8 cellular contexts compared by ENCODE assay signal in the genomic region with DNA sequence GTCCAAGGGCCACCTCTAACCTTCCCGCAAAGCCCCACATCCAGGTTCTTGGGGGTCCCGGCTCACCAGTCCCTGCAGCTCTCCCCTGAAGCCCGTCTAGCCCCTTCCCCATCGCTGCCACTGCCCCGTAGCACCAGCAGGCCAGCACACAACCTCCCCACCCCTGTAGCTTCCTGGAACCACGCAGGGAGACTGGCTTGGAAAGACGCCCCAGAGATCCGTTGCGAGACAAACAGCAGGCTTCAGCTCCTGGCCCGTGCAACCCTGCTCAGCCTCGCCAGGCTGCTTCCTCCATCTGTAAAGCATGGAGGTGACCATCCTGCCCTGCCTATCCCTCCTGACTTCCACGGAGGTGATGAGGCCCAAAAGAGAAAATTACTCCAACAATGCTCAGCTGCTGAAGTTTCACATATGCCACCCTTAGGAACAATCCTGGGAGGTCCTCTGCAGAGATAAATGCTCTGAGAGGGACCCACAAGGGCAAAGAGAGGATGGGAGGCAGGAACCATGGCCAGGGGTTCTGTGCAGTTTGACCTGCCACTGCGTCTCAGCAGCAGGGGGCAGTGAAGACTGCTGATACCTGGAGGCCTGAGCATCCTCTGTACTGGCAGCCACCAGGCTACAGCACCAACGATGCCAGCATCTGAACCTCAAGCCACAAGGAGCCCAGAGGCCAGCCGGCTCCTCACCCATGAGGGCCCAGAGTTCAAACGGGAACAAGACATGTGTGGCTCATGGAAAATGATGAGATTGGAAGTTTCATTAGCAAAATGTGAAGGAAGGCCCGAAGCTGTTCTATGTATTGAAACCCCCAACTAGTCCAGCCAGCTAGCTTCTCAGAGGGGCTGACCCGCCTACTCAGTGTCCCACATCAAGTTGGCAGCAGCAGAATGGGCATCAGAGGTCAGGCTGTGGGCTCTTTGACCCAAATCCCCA. TPM values are rescaled to one million over a fixed set of nuclear protein-coding genes. Genes with fewer than 3 reads are reported as not detected.
DNase-seq lines count a peak whose midpoint lies in the region; ATAC-seq, FAIRE-seq and TF ChIP-seq lines count a peak whose summit lies in the region.

No MANE protein-coding gene starts in this region.

- WGBS in pancreas, 2 donors = 55 to 60% methylated on average over 18 of the region's 18 CpGs

- H3K27ac ChIP-seq in DND-41 (ENCODE audit: low read length) = no peak overlapping the region
- H3K27ac ChIP-seq in pancreas = peak overlapping the region in 3 of 4 donors; percentile 14 to 50 (median 18)
- H3K27ac ChIP-seq in A673 (ENCODE audit: low read depth, low read length, poor library complexity, severe bottlenecking) = no peak overlapping the region

- intact Hi-C loops in pancreas (cut with DNase I) (no loop called here), A673 (cut with micrococcal nuclease; ENCODE audit: unreplicated experiment) (no loop called here)

- CTCF ChIA-PET in A673 (lab: Charles Lee) = no interaction called here

- DNase-seq in DND-41 (no peak), pancreas (peak in 2 of 6 donors; percentile 35 to 56), amygdala (lab: John Stamatoyannopoulos, UW) (no peak), GM12891 (ENCODE audit: insufficient read length, low spot score) (no peak), A673 (ENCODE audit: low spot score) (no peak)
- DNase-seq in central memory CD8-positive, alpha-beta T cell (ENCODE audit: low spot score in 2 of 2) = peak in 1 of 2 donors; percentile 36

- POLR2A ChIA-PET in A673 (lab: Charles Lee; ENCODE audit: low non-redundant PET) = no interaction called here

- no peak for TF ChIP-seq POLR2A in GM12891 (IDR thresholded peaks at IDR 0.05; ENCODE audit: low read depth, low read length)

- peaks cover 62% of the 10 kb centered on the region for H3K4me1 Mint-ChIP-seq in central memory CD8-positive, alpha-beta T cell

- peaks cover 67% of the 10 kb centered on the region for H4K20me1 ChIP-seq in DND-41 (ENCODE audit: insufficient read depth, low read length)

- H3K9me3 Mint-ChIP-seq in central memory CD8-positive, alpha-beta T cell = no peaks in the 10 kb centered on the region

- ATAC-seq in DND-41 (ENCODE audit: insufficient read depth, low read depth) = no peak
- ATAC-seq in SK-N-SH treated with all-trans-retinoic acid at 6 μM for 48 hours = peak; percentile 63
- ATAC-seq in central memory CD8-positive, alpha-beta T cell (replicated peaks; ENCODE audit: extremely low read depth, poor library complexity, severe bottlenecking) = no peak
- peak in 2 of 4 donors; percentile 15 to 35 for ATAC-seq in pancreas
- ATAC-seq in GM21619 (IDR thresholded peaks at IDR 0.05; ENCODE audit: unreplicated experiment) = no peak

- H3K27ac Mint-ChIP-seq in central memory CD8-positive, alpha-beta T cell (ENCODE audit: low read depth) = peak overlapping the region; percentile 82

- no peaks in the 10 kb centered on the region for H3K27me3 Mint-ChIP-seq in central memory CD8-positive, alpha-beta T cell

- H3K27me3 ChIP-seq in DND-41 (ENCODE audit: insufficient read depth, low read length, poor library complexity) = no peaks in the 10 kb centered on the region
- H3K27me3 ChIP-seq in pancreas = no peaks in the 10 kb centered on the region
- no peaks in the 10 kb centered on the region for H3K27me3 ChIP-seq in A673 (replicated peaks; ENCODE audit: insufficient read depth, low read depth, low read length, poor library complexity)

- H3K36me3 ChIP-seq in DND-41 (ENCODE audit: insufficient read depth, low read length) = peaks cover 12% of the 10 kb centered on the region; the same call in 1 of the 2 replicates
- H3K36me3 ChIP-seq in pancreas = no peaks in the 10 kb centered on the region
- no peaks in the 10 kb centered on the region for H3K36me3 ChIP-seq in A673 (ENCODE audit: insufficient read depth, low read length, poor library complexity, severe bottlenecking)

- H3K9ac ChIP-seq in DND-41 (ENCODE audit: low read depth, low read length) = no peak overlapping the region

- peaks cover 25% of the 10 kb centered on the region for H3K4me1 ChIP-seq in DND-41 (ENCODE audit: insufficient read depth, low read length)
- H3K4me1 ChIP-seq in pancreas = peaks cover 22 to 42% (median 40%) of the 10 kb centered on the region in 3 donors
- H3K4me1 ChIP-seq in A673 (ENCODE audit: insufficient read depth, low read length, poor library complexity, severe bottlenecking) = peaks cover 18% of the 10 kb centered on the region

- FAIRE-seq in pancreas (lab: Jason Lieb, UNC) (no peak), GM12891 (lab: Jason Lieb, UNC) (no peak)

- no peaks in the 10 kb centered on the region for H3K9me3 ChIP-seq in DND-41 (ENCODE audit: insufficient read depth, low read length, severe bottlenecking)
- no peaks in the 10 kb centered on the region for H3K9me3 ChIP-seq in pancreas
- H3K9me3 ChIP-seq in A673 (ENCODE audit: low read depth, low read length, poor library complexity, severe bottlenecking) = no peaks in the 10 kb centered on the region

- H3K79me2 ChIP-seq in DND-41 (ENCODE audit: insufficient read depth, low read length) = peaks cover 93% of the 10 kb centered on the region

- TF ChIP-seq CTCF in DND-41 (IDR thresholded peaks at IDR 0.05; ENCODE audit: borderline replicate concordance, extremely low read depth, low read length, poor library complexity, severe bottlenecking) (peak; percentile 49), pancreas (IDR thresholded peaks at IDR 0.05) (no peak), A673 (conservative IDR thresholded peaks at IDR 0.05; ENCODE audit: low read depth, low read length) (no peak)

- H3K4me2 ChIP-seq in DND-41 (ENCODE audit: insufficient read depth, low read length) = no peak overlapping the region

- H3K36me3 Mint-ChIP-seq in central memory CD8-positive, alpha-beta T cell (ENCODE audit: insufficient read depth) = peaks cover 11% of the 10 kb centered on the region

- no TSS peak for BruUV-seq in A673 (replicated peaks; lab: Mats Ljungman, UMichigan)

- H2AFZ ChIP-seq in DND-41 (ENCODE audit: low read depth, low read length) = no peak overlapping the region

- H3K4me3 ChIP-seq in DND-41 (ENCODE audit: low read depth in 1 of 2, low read length in 2 of 2) = no peak overlapping the region
- no peak overlapping the region for H3K4me3 ChIP-seq in pancreas
- H3K4me3 ChIP-seq in A673 (ENCODE audit: low read depth, low read length, poor library complexity, severe bottlenecking) = no peak overlapping the region

- H3K4me3 Mint-ChIP-seq in central memory CD8-positive, alpha-beta T cell = no peak overlapping the region

TF ChIP-seq in SK-N-SH treated with all-trans-retinoic acid at 6 μM for 48 hours, 23 proteins besides CTCF, POLR2A, EP300 and RAD21:
- TF ChIP-seq, protein P1, sequence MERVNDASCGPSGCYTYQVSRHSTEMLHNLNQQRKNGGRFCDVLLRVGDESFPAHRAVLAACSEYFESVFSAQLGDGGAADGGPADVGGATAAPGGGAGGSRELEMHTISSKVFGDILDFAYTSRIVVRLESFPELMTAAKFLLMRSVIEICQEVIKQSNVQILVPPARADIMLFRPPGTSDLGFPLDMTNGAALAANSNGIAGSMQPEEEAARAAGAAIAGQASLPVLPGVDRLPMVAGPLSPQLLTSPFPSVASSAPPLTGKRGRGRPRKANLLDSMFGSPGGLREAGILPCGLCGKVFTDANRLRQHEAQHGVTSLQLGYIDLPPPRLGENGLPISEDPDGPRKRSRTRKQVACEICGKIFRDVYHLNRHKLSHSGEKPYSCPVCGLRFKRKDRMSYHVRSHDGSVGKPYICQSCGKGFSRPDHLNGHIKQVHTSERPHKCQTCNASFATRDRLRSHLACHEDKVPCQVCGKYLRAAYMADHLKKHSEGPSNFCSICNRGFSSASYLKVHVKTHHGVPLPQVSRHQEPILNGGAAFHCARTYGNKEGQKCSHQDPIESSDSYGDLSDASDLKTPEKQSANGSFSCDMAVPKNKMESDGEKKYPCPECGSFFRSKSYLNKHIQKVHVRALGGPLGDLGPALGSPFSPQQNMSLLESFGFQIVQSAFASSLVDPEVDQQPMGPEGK (CRISPR knock-in tag; IDR thresholded peaks at IDR 0.05; ENCODE audit: borderline replicate concordance) = no peak
- no peak for TF ChIP-seq ARNTL (CRISPR knock-in tag; IDR thresholded peaks at IDR 0.05; ENCODE audit: borderline replicate concordance, low read depth)

TF ChIP-seq in GM12891, 5 proteins besides CTCF, POLR2A, EP300 and RAD21:
- no peak for TF ChIP-seq POU2F2 (IDR thresholded peaks at IDR 0.05; ENCODE audit: low read depth, low read length)
- TF ChIP-seq TAF1 (IDR thresholded peaks at IDR 0.05; ENCODE audit: low read depth, low read length) = no peak
- no peak for TF ChIP-seq POLR2AphosphoS5 (IDR thresholded peaks at IDR 0.05; ENCODE audit: low read depth, low read length)
- no peak for TF ChIP-seq PAX5 (IDR thresholded peaks at IDR 0.05; ENCODE audit: insufficient read depth, low read length, severe bottlenecking)
TF ChIP-seq in GM12891: peak in this region for 0.

RNA-seq across cellular contexts. Expression of a gene that starts 16.1 kb away (rescaled TPM):
- total RNA-seq in pancreas = 10 to 100 TPM; 24.3 to 41.5 (median 34.7) TPM
- 10 to 100 TPM; 26.7 to 28.7 TPM for polyA plus RNA-seq in pancreas
- polyA plus RNA-seq in GM12891 (2012; ENCODE audit: low read depth, missing spikeins) = 9.9 TPM
- total RNA-seq in A673 (2021) = 41.1 and 47.3 TPM in 2 replicates

RNA-seq across cellular contexts. Expression of a gene that starts 25.0 kb away (rescaled TPM):
- under 1 TPM in 2 of 6 donors, not detected in 4; 0.08 to 0.09 TPM for total RNA-seq in pancreas
- under 1 TPM; 0.27 to 0.31 TPM for polyA plus RNA-seq in pancreas
- not detected for polyA plus RNA-seq in GM12891 (2012; ENCODE audit: low read depth, missing spikeins)
- not detected in 2 replicates for total RNA-seq in A673 (2021)

RNA-seq across cellular contexts. Expression of a gene that starts 38.3 kb away (rescaled TPM):
- total RNA-seq in pancreas (1 to 10 TPM; 5.4 to 7.3 (median 6.2) TPM), A673 (2021) (21.1 and 21.4 TPM in 2 replicates)
- 10 to 100 TPM; 13.3 to 14.6 TPM for polyA plus RNA-seq in pancreas
- 10.2 TPM for polyA plus RNA-seq in GM12891 (2012; ENCODE audit: low read depth, missing spikeins)

RNA-seq across cellular contexts. Expression of a gene that starts 44.0 kb away (rescaled TPM):
- not detected for total RNA-seq in pancreas
- not detected for polyA plus RNA-seq in pancreas
- polyA plus RNA-seq in GM12891 (2012; ENCODE audit: low read depth, missing spikeins) = not detected
- not detected in 2 replicates for total RNA-seq in A673 (2021)

Comparison
In these comparisons a context has a peak if more than half of its experiments do, and no peak if none do; other contexts are left out.
1. H3K27ac ChIP-seq: peak in pancreas (3 of 4); none in DND-41 (single experiment) and A673 (single experiment).